ENCODE assay signal across 26 cellular contexts in genomic region chr2:144925886-144926285, GRCh38.
"Had no signal": no experiment of that assay in that cellular context is flagged by ENCODE, and none has a peak within 500 bp of the region (broad histone marks: within the 10 kb centered on the region; RNA-seq: fewer than 3 reads in every experiment).

No MANE protein-coding gene starts in this region.

- H3K27me3 ChIP-seq: left lung, neural progenitor cell, neutrophil, ovary, right atrium auricular region, right lobe of liver, tibial nerve, uterus had no signal

- DNase-seq: hypothalamus; immature natural killer cell; kidney; left colon; left lung; lower lobe of right lung; mammary epithelial cell; mesenchymal stem cell; naive thymus-derived CD8-positive, alpha-beta T cell; occipital lobe; ovary; right lobe of liver; stimulated activated CD4-positive, alpha-beta T cell treated with anti-CD3 and anti-CD28 coated beads, Interleukin-1b, Interleukin-23, amount 100 ng/mL, for 48 hours; stimulated activated CD4-positive, alpha-beta T cell treated with anti-CD3 and anti-CD28 coated beads, Interleukin-2, amount 100 ng/mL, for 48 hours; stimulated activated CD4-positive, alpha-beta T cell treated with anti-CD3 and anti-CD28 coated beads, Interleukin-4, amount 100 ng/mL, for 4 hours; stimulated activated CD8-positive, alpha-beta memory T cell treated with anti-CD3 and anti-CD28 coated beads, Interleukin-4, amount 100 ng/mL, for 48 hours; stimulated activated naive CD4-positive, alpha-beta T cell treated with Interleukin-2 at 50 U/mL for 16 hours; stimulated activated naive CD8-positive, alpha-beta T cell treated with anti-CD3 and anti-CD28 coated beads, Interleukin-15, amount 100 ng/mL, for 72 hours; substantia nigra; uterus had no signal

- H3K4me1 ChIP-seq: left lung, lower lobe of right lung, neural progenitor cell, right atrium auricular region, right lobe of liver, tibial nerve, uterus had no signal

- H3K36me3 ChIP-seq: left lung, lower lobe of right lung, neural progenitor cell, neutrophil, ovary, right atrium auricular region, right lobe of liver, tibial nerve, uterus had no signal

- H3K9ac ChIP-seq: neural progenitor cell had no signal

- H3K4me2 ChIP-seq: neural progenitor cell, smooth muscle cell had no signal

- H3K4me3 ChIP-seq: left lung, lower lobe of right lung, neural progenitor cell, ovary, right atrium auricular region, right lobe of liver, smooth muscle cell, tibial nerve, uterus had no signal

- H3K27ac ChIP-seq: left lung, lower lobe of right lung, neural progenitor cell, neutrophil, ovary, right atrium auricular region, right lobe of liver, tibial nerve, uterus had no signal

- ATAC-seq: left colon; left lung; lower lobe of right lung; naive thymus-derived CD8-positive, alpha-beta T cell; right lobe of liver; stimulated activated memory B cell treated with anti-CD40 and anti-IgM and Interleukin-4, amounts not matched to agents 10 μg/mL and 1 μg/mL and 100 μg/mL, for 72 hours; stimulated activated naive CD8-positive, alpha-beta T cell treated with anti-CD3 and anti-CD28 coated beads, Interleukin-15, amount 100 ng/mL, for 72 hours had no signal

- H3K9me3 ChIP-seq: neutrophil, ovary, right lobe of liver, uterus had no signal

- H2AFZ ChIP-seq: neural progenitor cell had no signal
